3 cellular contexts compared by ENCODE assay signal in the genomic region with DNA sequence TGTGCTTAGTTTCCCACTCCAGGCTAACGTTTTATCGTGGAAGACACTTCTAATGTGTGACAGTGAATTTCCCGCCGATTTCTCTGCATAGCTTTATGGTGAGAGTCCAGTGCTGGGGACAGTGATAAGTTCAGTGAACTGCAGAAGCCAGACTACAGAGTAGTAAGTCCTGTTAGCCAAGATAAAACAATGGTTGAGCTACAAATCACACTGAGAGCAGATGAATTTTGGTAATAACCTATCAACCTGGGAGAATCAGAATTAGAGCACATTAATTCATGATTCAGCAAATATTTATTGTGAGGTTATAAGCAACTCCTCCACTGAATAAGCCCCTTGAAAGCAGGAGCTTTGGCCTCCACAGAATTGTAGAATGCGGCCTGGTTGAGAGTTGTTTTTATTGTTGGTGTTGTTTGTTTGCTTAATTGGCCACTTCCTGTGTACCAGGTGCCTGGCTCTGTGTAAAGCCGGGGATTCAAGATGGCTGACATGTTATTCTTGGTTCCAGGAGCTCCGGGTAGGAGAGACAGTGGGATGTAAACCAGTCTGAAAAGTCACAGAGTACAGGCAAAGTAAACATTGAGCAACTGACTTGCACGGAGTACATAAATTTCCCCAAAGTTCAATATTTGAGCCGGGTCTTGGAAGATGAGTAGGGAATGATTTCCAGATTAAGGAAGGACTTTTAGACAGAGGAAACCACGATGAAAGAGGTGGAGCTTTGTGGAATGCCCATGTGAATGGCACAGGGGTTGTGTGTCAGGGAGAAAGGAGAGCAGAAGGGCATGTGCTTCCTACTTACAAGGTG.
TF ChIP-seq lines count a peak whose summit lies in the region.

No MANE protein-coding gene starts in this region.

TF ChIP-seq in A549, 52 proteins besides CTCF, POLR2A, EP300 and RAD21:
- TF ChIP-seq, protein P1, sequence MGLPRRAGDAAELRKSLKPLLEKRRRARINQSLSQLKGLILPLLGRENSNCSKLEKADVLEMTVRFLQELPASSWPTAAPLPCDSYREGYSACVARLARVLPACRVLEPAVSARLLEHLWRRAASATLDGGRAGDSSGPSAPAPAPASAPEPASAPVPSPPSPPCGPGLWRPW (IDR thresholded peaks at IDR 0.05) = no peak
- TF ChIP-seq TFCP2L1 (CRISPR knock-in tag; IDR thresholded peaks at IDR 0.05) = no peak
- TF ChIP-seq HEYL (CRISPR knock-in tag; IDR thresholded peaks at IDR 0.05) = no peak
- TF ChIP-seq MAFK (IDR thresholded peaks at IDR 0.05; ENCODE audit: partially characterized antibody) = peak; percentile 92
- no peak for TF ChIP-seq MAX (IDR thresholded peaks at IDR 0.05)
- TF ChIP-seq, protein P2, sequence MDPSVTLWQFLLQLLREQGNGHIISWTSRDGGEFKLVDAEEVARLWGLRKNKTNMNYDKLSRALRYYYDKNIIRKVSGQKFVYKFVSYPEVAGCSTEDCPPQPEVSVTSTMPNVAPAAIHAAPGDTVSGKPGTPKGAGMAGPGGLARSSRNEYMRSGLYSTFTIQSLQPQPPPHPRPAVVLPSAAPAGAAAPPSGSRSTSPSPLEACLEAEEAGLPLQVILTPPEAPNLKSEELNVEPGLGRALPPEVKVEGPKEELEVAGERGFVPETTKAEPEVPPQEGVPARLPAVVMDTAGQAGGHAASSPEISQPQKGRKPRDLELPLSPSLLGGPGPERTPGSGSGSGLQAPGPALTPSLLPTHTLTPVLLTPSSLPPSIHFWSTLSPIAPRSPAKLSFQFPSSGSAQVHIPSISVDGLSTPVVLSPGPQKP (IDR thresholded peaks at IDR 0.05; ENCODE audit: low read depth, low read length) = no peak
- no peak for TF ChIP-seq HOXB5 (CRISPR knock-in tag; IDR thresholded peaks at IDR 0.05)
- no peak for TF ChIP-seq MYC (IDR thresholded peaks at IDR 0.05; ENCODE audit: borderline replicate concordance, low read length)

TF ChIP-seq in K562, 482 proteins besides CTCF, POLR2A, EP300 and RAD21 (continues in another document):
- peak; percentile 57 for TF ChIP-seq TCF3 (CRISPR knock-in tag; IDR thresholded peaks at IDR 0.05)
- TF ChIP-seq RNF2 (IDR thresholded peaks at IDR 0.05) = no peak
- TF ChIP-seq C11orf30 (IDR thresholded peaks at IDR 0.05; ENCODE audit: low read depth) = peak; percentile 96
- peak; percentile 72; the same call in 1 of the 2 replicates for TF ChIP-seq TAL1 (IDR thresholded peaks at IDR 0.05)
- TF ChIP-seq JUND (IDR thresholded peaks at IDR 0.05; ENCODE audit: borderline replicate concordance, low read depth, low read length) = no peak
- TF ChIP-seq JUND (tag; IDR thresholded peaks at IDR 0.05; ENCODE audit: borderline replicate concordance, low read depth, low read length) = peak; percentile 10; the same call in 1 of the 3 replicates
- TF ChIP-seq KLF16 (IDR thresholded peaks at IDR 0.05) = peak; percentile 41; the same call in 1 of the 2 replicates
- TF ChIP-seq L3MBTL2 (IDR thresholded peaks at IDR 0.05) = peak; percentile 39; the same call in 1 of the 2 replicates
- peak; percentile 55 to 75; a peak in 3 of 4 replicates for TF ChIP-seq KDM1A (IDR thresholded peaks at IDR 0.05)
- TF ChIP-seq, protein P3, sequence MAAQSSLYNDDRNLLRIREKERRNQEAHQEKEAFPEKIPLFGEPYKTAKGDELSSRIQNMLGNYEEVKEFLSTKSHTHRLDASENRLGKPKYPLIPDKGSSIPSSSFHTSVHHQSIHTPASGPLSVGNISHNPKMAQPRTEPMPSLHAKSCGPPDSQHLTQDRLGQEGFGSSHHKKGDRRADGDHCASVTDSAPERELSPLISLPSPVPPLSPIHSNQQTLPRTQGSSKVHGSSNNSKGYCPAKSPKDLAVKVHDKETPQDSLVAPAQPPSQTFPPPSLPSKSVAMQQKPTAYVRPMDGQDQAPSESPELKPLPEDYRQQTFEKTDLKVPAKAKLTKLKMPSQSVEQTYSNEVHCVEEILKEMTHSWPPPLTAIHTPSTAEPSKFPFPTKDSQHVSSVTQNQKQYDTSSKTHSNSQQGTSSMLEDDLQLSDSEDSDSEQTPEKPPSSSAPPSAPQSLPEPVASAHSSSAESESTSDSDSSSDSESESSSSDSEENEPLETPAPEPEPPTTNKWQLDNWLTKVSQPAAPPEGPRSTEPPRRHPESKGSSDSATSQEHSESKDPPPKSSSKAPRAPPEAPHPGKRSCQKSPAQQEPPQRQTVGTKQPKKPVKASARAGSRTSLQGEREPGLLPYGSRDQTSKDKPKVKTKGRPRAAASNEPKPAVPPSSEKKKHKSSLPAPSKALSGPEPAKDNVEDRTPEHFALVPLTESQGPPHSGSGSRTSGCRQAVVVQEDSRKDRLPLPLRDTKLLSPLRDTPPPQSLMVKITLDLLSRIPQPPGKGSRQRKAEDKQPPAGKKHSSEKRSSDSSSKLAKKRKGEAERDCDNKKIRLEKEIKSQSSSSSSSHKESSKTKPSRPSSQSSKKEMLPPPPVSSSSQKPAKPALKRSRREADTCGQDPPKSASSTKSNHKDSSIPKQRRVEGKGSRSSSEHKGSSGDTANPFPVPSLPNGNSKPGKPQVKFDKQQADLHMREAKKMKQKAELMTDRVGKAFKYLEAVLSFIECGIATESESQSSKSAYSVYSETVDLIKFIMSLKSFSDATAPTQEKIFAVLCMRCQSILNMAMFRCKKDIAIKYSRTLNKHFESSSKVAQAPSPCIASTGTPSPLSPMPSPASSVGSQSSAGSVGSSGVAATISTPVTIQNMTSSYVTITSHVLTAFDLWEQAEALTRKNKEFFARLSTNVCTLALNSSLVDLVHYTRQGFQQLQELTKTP (IDR thresholded peaks at IDR 0.05; ENCODE audit: low read depth in 1 of 2, partially characterized antibody in 2 of 2) = peak in 1 of 2 experiments; percentile 80
- TF ChIP-seq KLF13 (tag; IDR thresholded peaks at IDR 0.05; ENCODE audit: borderline replicate concordance, low read depth) = no peak
- TF ChIP-seq TRIM24 (IDR thresholded peaks at IDR 0.05) = peak in 1 of 2 experiments; percentile 24; a peak in 1 of 4 replicates
- TF ChIP-seq NR2C1 (IDR thresholded peaks at IDR 0.05) = no peak
- 0 out of 2 replicates have a peak, but pooled peaks have one; percentile 25 for TF ChIP-seq NR2C1 (tag; IDR thresholded peaks at IDR 0.05)
- TF ChIP-seq CBFA2T2 (conservative IDR thresholded peaks at IDR 0.05) = peak; percentile 80
- TF ChIP-seq NFE2 (IDR thresholded peaks at IDR 0.05; ENCODE audit: low read depth) = peak; percentile 54
- peak; percentile 55; the same call in 1 of the 2 replicates for TF ChIP-seq POLR2AphosphoS5 (IDR thresholded peaks at IDR 0.05; ENCODE audit: control insufficient read depth, insufficient read depth, low read depth, low read length)
- peak; percentile 51; the same call in 1 of the 2 replicates for TF ChIP-seq DPF2 (IDR thresholded peaks at IDR 0.05)

TF ChIP-seq in HepG2, 621 proteins besides CTCF, POLR2A, EP300 and RAD21 (continues in another document):
- TF ChIP-seq CEBPB (IDR thresholded peaks at IDR 0.05; ENCODE audit: borderline replicate concordance, low read depth, low read length) (peak; percentile 50; the same call in 1 of the 2 replicates), NFYB (CRISPR knock-in tag; IDR thresholded peaks at IDR 0.05) (no peak), NR2F2 (IDR thresholded peaks at IDR 0.05; ENCODE audit: borderline replicate concordance, low read depth) (no peak), MED1 (CRISPR knock-in tag; IDR thresholded peaks at IDR 0.05) (no peak), ZNF644 (CRISPR knock-in tag; IDR thresholded peaks at IDR 0.05; ENCODE audit: low read depth) (peak; percentile 52; the same call in 1 of the 2 replicates), GABPB1 (CRISPR knock-in tag; IDR thresholded peaks at IDR 0.05) (no peak; the same call in 1 of the 2 replicates), MAZ (IDR thresholded peaks at IDR 0.05; ENCODE audit: borderline replicate concordance, low read depth, low read length) (no peak), MAZ (CRISPR knock-in tag; IDR thresholded peaks at IDR 0.05; ENCODE audit: low read depth) (no peak), ZNF17 (CRISPR knock-in tag; IDR thresholded peaks at IDR 0.05) (no peak), MED13 (CRISPR knock-in tag; IDR thresholded peaks at IDR 0.05) (no peak), ZC3H4 (CRISPR knock-in tag; IDR thresholded peaks at IDR 0.05; ENCODE audit: borderline replicate concordance) (no peak), RORA (CRISPR knock-in tag; IDR thresholded peaks at IDR 0.05) (no peak), ZNF138 (CRISPR knock-in tag; IDR thresholded peaks at IDR 0.05; ENCODE audit: low read depth) (no peak), ZNF468 (CRISPR knock-in tag; IDR thresholded peaks at IDR 0.05) (no peak), HDAC6 (IDR thresholded peaks at IDR 0.05; ENCODE audit: low read depth, low read length) (no peak), SNAPC2 (CRISPR knock-in tag; IDR thresholded peaks at IDR 0.05) (no peak), ARID3A (IDR thresholded peaks at IDR 0.05; ENCODE audit: low read depth, low read length) (no peak), MTF2 (CRISPR knock-in tag; IDR thresholded peaks at IDR 0.05; ENCODE audit: borderline replicate concordance) (no peak), SAP130 (CRISPR knock-in tag; IDR thresholded peaks at IDR 0.05; ENCODE audit: low read depth) (peak; percentile 34; the same call in 1 of the 2 replicates), ZNF33A (CRISPR knock-in tag; IDR thresholded peaks at IDR 0.05; ENCODE audit: borderline replicate concordance) (no peak), KLF13 (CRISPR knock-in tag; IDR thresholded peaks at IDR 0.05) (no peak), HMGA1 (CRISPR knock-in tag; conservative IDR thresholded peaks at IDR 0.05) (no peak), ZBTB26 (CRISPR knock-in tag; IDR thresholded peaks at IDR 0.05; ENCODE audit: borderline replicate concordance) (no peak), ZNF703 (CRISPR knock-in tag; IDR thresholded peaks at IDR 0.05; ENCODE audit: borderline replicate concordance) (no peak), PAXIP1 (CRISPR knock-in tag; conservative IDR thresholded peaks at IDR 0.05) (peak; percentile 39; the same call in 1 of the 2 replicates), ZNF253 (CRISPR knock-in tag; IDR thresholded peaks at IDR 0.05; ENCODE audit: borderline replicate concordance) (no peak)
- TF ChIP-seq, protein P4, sequence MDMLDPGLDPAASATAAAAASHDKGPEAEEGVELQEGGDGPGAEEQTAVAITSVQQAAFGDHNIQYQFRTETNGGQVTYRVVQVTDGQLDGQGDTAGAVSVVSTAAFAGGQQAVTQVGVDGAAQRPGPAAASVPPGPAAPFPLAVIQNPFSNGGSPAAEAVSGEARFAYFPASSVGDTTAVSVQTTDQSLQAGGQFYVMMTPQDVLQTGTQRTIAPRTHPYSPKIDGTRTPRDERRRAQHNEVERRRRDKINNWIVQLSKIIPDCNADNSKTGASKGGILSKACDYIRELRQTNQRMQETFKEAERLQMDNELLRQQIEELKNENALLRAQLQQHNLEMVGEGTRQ (IDR thresholded peaks at IDR 0.05; ENCODE audit: low read depth, low read length) = no peak
- TF ChIP-seq, protein P4 (CRISPR knock-in tag; IDR thresholded peaks at IDR 0.05; ENCODE audit: borderline replicate concordance) = no peak
